Comparison of ENCODE assay signal across 23 cellular contexts in the genomic region with DNA sequence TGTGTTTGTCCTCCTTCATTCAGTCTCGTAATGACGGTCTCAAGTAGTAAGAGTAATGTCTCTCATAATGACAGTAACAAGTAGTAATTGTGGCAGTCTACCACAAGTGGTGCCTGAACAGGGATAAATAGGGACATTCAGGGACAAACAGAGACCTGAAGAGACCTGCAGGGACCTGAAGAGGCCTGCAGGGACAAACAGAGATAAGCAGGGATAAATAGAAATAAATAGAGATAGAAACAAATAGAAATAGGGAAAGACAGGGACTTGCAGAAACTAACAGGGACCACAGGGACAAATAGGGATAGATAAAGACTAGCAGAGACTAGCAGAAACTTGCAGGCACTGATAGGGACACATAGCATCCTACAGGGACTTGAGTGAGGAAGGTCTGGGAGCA.
"Had no signal": no experiment of that assay in that cellular context is flagged by ENCODE, and none has a peak within 500 bp of the region (broad histone marks: within the 10 kb centered on the region; RNA-seq: fewer than 3 reads in every experiment).

No MANE protein-coding gene starts in this region.

- H3K4me3 ChIP-seq: hepatocyte, left lung, lung, neural progenitor cell, stomach, suprapubic skin, uterus had no signal

- H3K27ac ChIP-seq: hepatocyte, left lung, neural progenitor cell, stomach, suprapubic skin, uterus had no signal

- H3K36me3 ChIP-seq: left lung, neural progenitor cell, stomach, suprapubic skin, uterus had no signal

- ATAC-seq: activated CD8-positive, alpha-beta memory T cell treated with anti-CD3 and anti-CD28 coated beads, Interleukin-2, amount 10 ng/mL, durations not matched to agents 7 days and 5 days; left lung; naive thymus-derived CD8-positive, alpha-beta T cell; sciatic nerve; stimulated activated memory B cell treated with anti-CD40 and anti-IgM and Interleukin-4, amounts not matched to agents 10 μg/mL and 1 μg/mL and 100 μg/mL, for 72 hours had no signal

- H3K9ac ChIP-seq: neural progenitor cell had no signal

- H3K27me3 ChIP-seq: hepatocyte, left lung, neural progenitor cell, stomach, suprapubic skin, uterus had no signal

- H3K9me3 ChIP-seq: suprapubic skin, uterus had no signal

- DNase-seq: activated CD4-positive, alpha-beta memory T cell treated with anti-CD3 and anti-CD28 coated beads, Interleukin-2, amount 10 ng/mL, durations not matched to agents 7 days and 5 days; activated CD4-positive, alpha-beta T cell treated with anti-CD3 and anti-CD28 coated beads for 4 hours; activated CD4-positive, CD25-positive, alpha-beta regulatory T cell; activated CD8-positive, alpha-beta memory T cell treated with anti-CD3 and anti-CD28 coated beads, Interleukin-2, amount 10 ng/mL, durations not matched to agents 7 days and 5 days; activated effector memory CD4-positive, alpha-beta T cell treated with anti-CD3 and anti-CD28 coated beads, Interleukin-2, amount 50 U/mL, for 16 hours; activated naive CD4-positive, alpha-beta T cell treated with anti-CD3 and anti-CD28 coated beads, Interleukin-2, amount 10 ng/mL, durations not matched to agents 7 days and 5 days; activated T-cell treated with anti-CD3 and anti-CD28 coated beads for 4 hours; aorta; erythroblast; glutamatergic neuron; immature natural killer cell; left lung; naive thymus-derived CD8-positive, alpha-beta T cell; small intestine; stomach; T-helper 9 cell; uterus had no signal
